ENCODE assay signal across 1 cellular context in the genomic region with DNA sequence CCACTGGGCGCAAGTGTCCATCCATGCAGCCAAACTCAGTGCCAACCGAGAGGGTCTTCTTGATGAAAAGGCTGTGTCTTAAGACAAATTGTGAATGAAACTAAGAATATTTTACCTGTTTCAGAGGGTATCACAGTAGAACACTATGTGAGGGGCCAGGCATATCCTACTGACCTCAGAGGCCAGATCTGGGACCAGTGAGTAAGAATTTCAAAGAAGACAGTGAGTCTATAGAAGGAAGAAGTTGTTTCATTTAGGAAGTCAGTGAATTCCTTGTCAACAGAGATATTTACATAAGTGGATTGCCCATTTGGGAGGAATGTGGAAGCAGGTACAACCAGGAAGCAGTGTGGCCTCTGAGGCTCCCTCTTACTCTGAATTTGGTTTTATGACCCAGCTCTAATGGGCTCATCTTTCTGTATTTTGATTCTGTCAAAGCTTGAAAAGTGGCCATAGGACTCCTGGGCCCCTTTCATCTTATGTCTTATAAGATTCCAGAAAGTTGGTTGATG.
TF ChIP-seq lines count a peak whose summit lies in the region.

No MANE protein-coding gene starts in this region.

TF ChIP-seq in H1, 55 proteins besides CTCF, POLR2A, EP300 and RAD21:
- TF ChIP-seq CHD1 (IDR thresholded peaks at IDR 0.05; ENCODE audit: low read depth, low read length) (no peak), CBX5 (IDR thresholded peaks at IDR 0.05; ENCODE audit: low read depth, low read length) (no peak), RXRA (IDR thresholded peaks at IDR 0.05; ENCODE audit: insufficient read depth, low read depth, low read length) (no peak), EGR1 (IDR thresholded peaks at IDR 0.05; ENCODE audit: borderline replicate concordance, low read depth, low read length) (no peak), BCL11A (IDR thresholded peaks at IDR 0.05; ENCODE audit: low read depth in 2 of 2, low read length in 2 of 2) (no peak), SP1 (IDR thresholded peaks at IDR 0.05; ENCODE audit: low read depth, low read length) (no peak), SIX5 (IDR thresholded peaks at IDR 0.05; ENCODE audit: low read depth, low read length) (no peak), SIN3A (conservative IDR thresholded peaks at IDR 0.05 in 1 of 2, IDR thresholded peaks at IDR 0.05 in 1 of 2; ENCODE audit: low read depth in 1 of 2, low read length in 2 of 2) (no peak), BRCA1 (IDR thresholded peaks at IDR 0.05; ENCODE audit: low read depth, low read length) (no peak), ATF3 (IDR thresholded peaks at IDR 0.05; ENCODE audit: insufficient read depth, low read depth, low read length) (no peak), BACH1 (IDR thresholded peaks at IDR 0.05; ENCODE audit: low read length) (no peak), E2F6 (IDR thresholded peaks at IDR 0.05) (no peak), MAFK (IDR thresholded peaks at IDR 0.05; ENCODE audit: low read depth, low read length) (no peak), RNF2 (IDR thresholded peaks at IDR 0.05; ENCODE audit: borderline replicate concordance, low read depth, low read length, missing control alignments, poor library complexity, severe bottlenecking) (no peak), RFX5 (IDR thresholded peaks at IDR 0.05; ENCODE audit: borderline replicate concordance, low read depth, low read length) (no peak), CBX8 (IDR thresholded peaks at IDR 0.05; ENCODE audit: borderline replicate concordance, low read depth, low read length) (no peak), NANOG (IDR thresholded peaks at IDR 0.05; ENCODE audit: insufficient read depth, low read depth, low read length, poor library complexity, severe bottlenecking) (no peak)
